In genomic region chr6:6781877-6782236, GRCh38 we compare ENCODE assay signal across 13 cellular contexts.
"Had no signal": no experiment of that assay in that cellular context is flagged by ENCODE, and none has a peak within 500 bp of the region (broad histone marks: within the 10 kb centered on the region; RNA-seq: fewer than 3 reads in every experiment).

No MANE protein-coding gene starts in this region.

- H3K36me3 ChIP-seq: breast epithelium, gastrocnemius medialis, heart right ventricle, left lung, transverse colon had no signal

- H3K4me1 ChIP-seq: breast epithelium had no signal

- H3K9me3 ChIP-seq: breast epithelium, gastrocnemius medialis, left lung, transverse colon had no signal

- ATAC-seq: activated CD8-positive, alpha-beta memory T cell treated with anti-CD3 and anti-CD28 coated beads, Interleukin-2, amount 10 ng/mL, durations not matched to agents 7 days and 5 days; activated T-cell treated with anti-CD3 and anti-CD28 coated beads, Interleukin-2, amount 50 U/mL, for 4 hours; stimulated activated effector memory CD8-positive, alpha-beta T cell treated with anti-CD3 and anti-CD28 coated beads, Interleukin-12 subunit alpha, Interleukin-12 subunit beta, amount 100 ng/mL, for 72 hours had no signal

- DNase-seq: activated CD4-positive, alpha-beta T cell treated with anti-CD3 and anti-CD28 coated beads for 1 hour; activated CD4-positive, alpha-beta T cell treated with anti-CD3 and anti-CD28 coated beads, Interleukin-2, amount 50 U/mL, for 48 hours; activated CD8-positive, alpha-beta memory T cell treated with anti-CD3 and anti-CD28 coated beads, Interleukin-2, amount 10 ng/mL, durations not matched to agents 7 days and 5 days; activated effector memory CD4-positive, alpha-beta T cell treated with anti-CD3 and anti-CD28 coated beads, Interleukin-2, amount 50 U/mL, for 16 hours; activated T-cell treated with anti-CD3 and anti-CD28 coated beads, Interleukin-2, amount 50 U/mL, for 4 hours; small intestine; T-helper 9 cell; transverse colon had no signal

- H3K27ac ChIP-seq: heart right ventricle, left lung, transverse colon had no signal

- H3K27me3 ChIP-seq: breast epithelium, gastrocnemius medialis, heart right ventricle, left lung, transverse colon had no signal

- H3K4me3 ChIP-seq: breast epithelium, gastrocnemius medialis, heart right ventricle, left lung, transverse colon had no signal
